ENCODE assay signal across 2 cellular contexts in genomic region chr10:93757136-93757535, GRCh38.
TF ChIP-seq lines count a peak whose summit lies in the region.

No MANE protein-coding gene starts in this region.

TF ChIP-seq in HepG2, 621 proteins besides CTCF, POLR2A, EP300 and RAD21:
- no peak for TF ChIP-seq PHF8 (CRISPR knock-in tag; IDR thresholded peaks at IDR 0.05)
- TF ChIP-seq STAG1 (CRISPR knock-in tag; IDR thresholded peaks at IDR 0.05): 0 out of 2 replicates have a peak, but pooled peaks have one; percentile 17

TF ChIP-seq in neural cell, 6 proteins besides CTCF, POLR2A, EP300 and RAD21:
- TF ChIP-seq REST (IDR thresholded peaks at IDR 0.05; ENCODE audit: borderline replicate concordance): peak; percentile 24
- no peak for TF ChIP-seq EZH2 (IDR thresholded peaks at IDR 0.05; ENCODE audit: borderline replicate concordance, insufficient read depth, low read length, poor library complexity, severe bottlenecking)
- TF ChIP-seq POLR2AphosphoS5 (IDR thresholded peaks at IDR 0.05): peak; percentile 86
TF ChIP-seq in neural cell: peak in this region for 2.
